ENCODE assay signal across 21 cellular contexts in genomic region chr9:33185406-33185805, GRCh38. TPM values are rescaled to one million over a fixed set of nuclear protein-coding genes. Genes with fewer than 3 reads are reported as not detected.
"Had no signal": no experiment of that assay in that cellular context is flagged by ENCODE, and none has a peak within 500 bp of the region (broad histone marks: within the 10 kb centered on the region; RNA-seq: fewer than 3 reads in every experiment).

No MANE protein-coding gene starts in this region.

- H3K9me3 ChIP-seq: gastroesophageal sphincter, neutrophil, right atrium auricular region, suprapubic skin, upper lobe of left lung had no signal

- H3K36me3 ChIP-seq: gastroesophageal sphincter, heart right ventricle, neutrophil, right atrium auricular region, suprapubic skin, upper lobe of left lung had no signal

- H3K4me3 ChIP-seq: gastroesophageal sphincter, heart right ventricle, right atrium auricular region, suprapubic skin, upper lobe of left lung had no signal

- DNase-seq: activated CD4-positive, alpha-beta T cell treated with anti-CD3 and anti-CD28 coated beads for 1 hour; activated CD4-positive, alpha-beta T cell treated with anti-CD3 and anti-CD28 coated beads, Interleukin-2, amount 50 U/mL, for 48 hours; activated effector memory CD4-positive, alpha-beta T cell treated with Interleukin-2 at 50 U/mL for 16 hours; activated T-cell treated with anti-CD3 and anti-CD28 coated beads, Interleukin-2, amount 50 U/mL, for 24 hours; amniotic stem cell; effector memory CD4-positive, alpha-beta T cell; heart right ventricle; naive B cell; posterior cingulate gyrus; small intestine; stimulated activated naive CD8-positive, alpha-beta T cell treated with anti-CD3 and anti-CD28 coated beads, Interleukin-15, Interleukin-2, amounts not matched to agents 100 U/mL and 50 U/mL, for 24 hours; T-cell; T-helper 9 cell; upper lobe of left lung had no signal

- H3K27ac ChIP-seq: gastroesophageal sphincter, neutrophil, suprapubic skin, VCaP had no signal

- ATAC-seq: gastroesophageal sphincter; heart right ventricle; stimulated activated naive CD8-positive, alpha-beta T cell treated with anti-CD3 and anti-CD28 coated beads, Interleukin-15, Interleukin-2, amounts not matched to agents 100 U/mL and 50 U/mL, for 24 hours; T-cell had no signal

- H3K27me3 ChIP-seq: gastroesophageal sphincter, heart right ventricle, neutrophil, right atrium auricular region, suprapubic skin, upper lobe of left lung had no signal

RNA-seq across cellular contexts. Expression of gene SPINK4, which starts 54.6 kb away (rescaled TPM):
- total RNA-seq: epithelial cell of proximal tubule, gastroesophageal sphincter, heart right ventricle, lung microvascular endothelial cell, right atrium auricular region, suprapubic skin, T-cell, upper lobe of left lung had no signal
- polyA plus RNA-seq: heart right ventricle had no signal
